In genomic region chr20:32731882-32732266, GRCh38 we compare ENCODE assay signal across 1 cellular context.
TF ChIP-seq lines count a peak whose summit lies in the region.

No MANE protein-coding gene starts in this region.

TF ChIP-seq in HCT116, 20 proteins besides CTCF, POLR2A, EP300 and RAD21 (continued from another document):
- TF ChIP-seq REST (IDR thresholded peaks at IDR 0.05; ENCODE audit: low read depth) (no peak), CBX3 (IDR thresholded peaks at IDR 0.05; ENCODE audit: low read depth) (no peak), POLR2AphosphoS5 (IDR thresholded peaks at IDR 0.05; ENCODE audit: low read depth, low read length) (no peak), JUND (IDR thresholded peaks at IDR 0.05) (no peak)
